20 cellular contexts compared by ENCODE assay signal in the genomic region with DNA sequence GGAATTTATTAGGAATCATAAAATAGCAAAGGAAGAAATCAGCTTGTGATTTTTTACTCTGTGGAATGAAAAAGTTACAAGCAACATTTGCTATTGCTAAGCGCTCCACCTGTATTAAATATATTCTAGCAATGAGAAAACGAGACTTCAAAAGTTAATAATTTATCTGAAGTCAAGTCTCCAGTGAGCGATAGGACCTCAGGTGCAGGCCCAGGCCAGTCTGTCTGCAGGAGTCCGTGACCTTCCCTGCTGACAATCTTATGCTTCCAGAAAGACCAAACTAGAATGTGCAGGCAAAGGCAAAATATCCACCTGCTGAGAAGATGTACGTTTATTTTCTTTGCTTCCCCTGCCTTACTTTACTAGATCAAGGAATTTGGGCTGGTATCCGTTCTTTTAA. TPM values are rescaled to one million over a fixed set of nuclear protein-coding genes. Genes with fewer than 3 reads are reported as not detected.
"Had no signal": no experiment of that assay in that cellular context is flagged by ENCODE, and none has a peak within 500 bp of the region (broad histone marks: within the 10 kb centered on the region; RNA-seq: fewer than 3 reads in every experiment).

No MANE protein-coding gene starts in this region.

- H3K27ac ChIP-seq: epithelial cell of prostate, esophagus squamous epithelium, gastroesophageal sphincter, neutrophil, tibial artery, upper lobe of left lung, uterus had no signal

- H3K4me3 ChIP-seq: esophagus squamous epithelium, gastroesophageal sphincter, tibial artery, upper lobe of left lung, uterus had no signal

- H3K36me3 ChIP-seq: esophagus squamous epithelium, gastroesophageal sphincter, neutrophil, tibial artery, upper lobe of left lung, uterus had no signal

- H3K9me3 ChIP-seq: esophagus squamous epithelium, gastroesophageal sphincter, neutrophil, tibial artery, upper lobe of left lung, uterus had no signal

- FAIRE-seq: endometrium had no signal

- DNase-seq: cortex of kidney; effector memory CD4-positive, alpha-beta T cell; esophagus squamous epithelium; foreskin fibroblast; glutamatergic neuron; islet precursor cell; mesendoderm; naive thymus-derived CD4-positive, alpha-beta T cell; right cardiac atrium; stimulated activated CD4-positive, alpha-beta T cell treated with anti-CD3 and anti-CD28 coated beads, Interleukin-4, amount 100 ng/mL, for 1 hour; stimulated activated CD8-positive, alpha-beta memory T cell treated with anti-CD3 and anti-CD28 coated beads, Interleukin-4, amount 100 ng/mL, for 48 hours; tibial artery; uterus had no signal

- H3K4me1 ChIP-seq: uterus had no signal

- H3K27me3 ChIP-seq: esophagus squamous epithelium, gastroesophageal sphincter, upper lobe of left lung, uterus had no signal

RNA-seq across cellular contexts. Expression of a gene that starts 22.7 kb away (rescaled TPM):
- total RNA-seq: osteocyte had no signal
- polyA plus RNA-seq: naive thymus-derived CD4-positive, alpha-beta T cell; neural cell had no signal
